In the genomic region with DNA sequence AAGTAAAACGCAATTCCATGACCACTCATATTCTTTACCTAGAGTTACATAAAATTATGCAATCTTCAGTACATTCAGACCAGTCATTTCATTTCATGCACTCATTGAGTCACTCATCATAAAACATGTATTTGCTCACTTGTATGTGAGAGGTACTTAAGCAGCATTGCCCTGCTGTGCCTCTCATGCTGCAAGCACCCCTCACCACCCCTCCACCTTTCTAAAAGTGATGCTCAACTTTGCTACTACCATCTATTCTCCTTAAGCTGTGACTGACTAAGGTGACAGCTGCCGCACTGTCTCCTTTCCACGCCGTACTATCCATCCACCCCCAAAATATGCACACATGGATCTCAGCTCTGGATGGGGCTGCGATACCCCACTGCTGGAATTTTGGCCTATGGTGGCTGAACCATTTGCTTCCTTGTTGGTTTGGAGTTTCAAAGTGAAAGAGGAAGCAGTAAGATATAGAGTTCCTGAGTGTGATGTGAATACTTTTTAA, we compare ENCODE assay signal across 11 cellular contexts. TPM values are rescaled to one million over a fixed set of nuclear protein-coding genes. Genes with fewer than 3 reads are reported as not detected.
DNase-seq lines count a peak whose midpoint lies in the region; ATAC-seq, FAIRE-seq and TF ChIP-seq lines count a peak whose summit lies in the region.
"Had no signal": no experiment of that assay in that cellular context is flagged by ENCODE, and none has a peak within 500 bp of the region (broad histone marks: within the 10 kb centered on the region; RNA-seq: fewer than 3 reads in every experiment).

No MANE protein-coding gene starts in this region.

- peak overlapping the region; percentile 84 for H3K9ac ChIP-seq in Loucy (ENCODE audit: low read depth, low read length, poor library complexity, severe bottlenecking)

- peak; percentile 36 for ATAC-seq in activated T-helper 17 cell treated with anti-CD3 and anti-CD28 coated beads, Interleukin-2, amount 50 U/mL, for 72 hours (replicated peaks)
- ATAC-seq in lower lobe of right lung (peak; percentile 62 to 83), GM21360 (IDR thresholded peaks at IDR 0.05; ENCODE audit: unreplicated experiment) (no peak)
- ATAC-seq: WTC11 had no signal

- peaks cover 12 to 61% (median 16%) of the 10 kb centered on the region in 3 donors for H3K36me3 Mint-ChIP-seq in CD8-positive, alpha-beta memory T cell
- peaks cover 89% of the 10 kb centered on the region for H3K36me3 Mint-ChIP-seq in activated T-helper 17 cell treated with anti-CD3 and anti-CD28 coated beads, Interleukin-2, amount 50 U/mL, for 72 hours (ENCODE audit: low read depth)
- H3K36me3 Mint-ChIP-seq: brain had no signal

- H3K4me2 ChIP-seq in Loucy (ENCODE audit: low read depth, low read length, poor library complexity, severe bottlenecking) = peak overlapping the region; percentile 92

- H3K4me1 ChIP-seq in CD8-positive, alpha-beta memory T cell (ENCODE audit: insufficient read depth, low read length) = peaks cover 95% of the 10 kb centered on the region
- H3K4me1 ChIP-seq in Loucy (ENCODE audit: insufficient read depth, low read length, poor library complexity, severe bottlenecking) (peaks cover 96% of the 10 kb centered on the region), lower lobe of right lung (peaks cover 74% of the 10 kb centered on the region), tibial nerve (peaks cover 0 to 17% (median 0%) of the 10 kb centered on the region in 4 donors)

- H4K20me1 ChIP-seq in Loucy (ENCODE audit: insufficient read depth, low read length, poor library complexity, severe bottlenecking) = no peaks in the 10 kb centered on the region

- H3K36me3 ChIP-seq in CD8-positive, alpha-beta memory T cell (ENCODE audit: insufficient read depth, low read length) = peaks cover 14% of the 10 kb centered on the region
- 0 out of 2 replicates have a peak, but pooled peaks cover 3% of the 10 kb centered on the region for H3K36me3 ChIP-seq in Loucy (ENCODE audit: insufficient read depth, low read length)
- H3K36me3 ChIP-seq in lower lobe of right lung = no peaks in the 10 kb centered on the region
- H3K36me3 ChIP-seq in tibial nerve = no peaks in the 10 kb centered on the region

- H3F3A ChIP-seq in Loucy (ENCODE audit: low read depth) = no peaks in the 10 kb centered on the region

- H3K9me2 ChIP-seq in Loucy (replicated peaks; ENCODE audit: low read depth, low read length) = no peaks in the 10 kb centered on the region

- H3K27ac Mint-ChIP-seq in CD8-positive, alpha-beta memory T cell = peak overlapping the region; percentile 36 to 93 (median 78)
- peak overlapping the region; percentile 56 for H3K27ac Mint-ChIP-seq in activated T-helper 17 cell treated with anti-CD3 and anti-CD28 coated beads, Interleukin-2, amount 50 U/mL, for 72 hours
- H3K27ac Mint-ChIP-seq: brain, WTC11 had no signal

- POLR2A ChIA-PET in CD8-positive, alpha-beta memory T cell (lab: Charles Lee) = interaction anchor here (0.9 to 2.6 kb wide), 6 partner anchors 8 to 66 kb away, joined by 3 to 14 read pairs (median 4); no protein-coding TSS in a partner anchor

- 85 to 88% methylated on average over 5 of the region's 5 CpGs for WGBS in tibial nerve, 2 donors

- TF ChIP-seq CTCF in Loucy (conservative IDR thresholded peaks at IDR 0.05; ENCODE audit: low read length) = no peak
- TF ChIP-seq CTCF in lower lobe of right lung (IDR thresholded peaks at IDR 0.05) = no peak
- TF ChIP-seq CTCF in tibial nerve (IDR thresholded peaks at IDR 0.05) = no peak

- TF ChIP-seq EP300 in tibial nerve (IDR thresholded peaks at IDR 0.05) = no peak

- intact Hi-C loops in lower lobe of right lung (cut with DNase I) = no loop called here

- peak overlapping the region; percentile 23 for H3K4me3 ChIP-seq in CD8-positive, alpha-beta memory T cell (ENCODE audit: low read length)
- H3K4me3 ChIP-seq in Loucy (ENCODE audit: low read length, poor library complexity, severe bottlenecking) (peak overlapping the region; percentile 76), lower lobe of right lung (peak overlapping the region; percentile 27), tibial nerve (no peak overlapping the region)

- no peak for TF ChIP-seq POLR2A in tibial nerve (IDR thresholded peaks at IDR 0.05)

- FAIRE-seq in GM19239 (lab: Jason Lieb, UNC) = no peak

- peaks cover 97% of the 10 kb centered on the region for H3K79me2 ChIP-seq in Loucy (ENCODE audit: insufficient read depth, low read length)

- CTCF ChIA-PET in CD8-positive, alpha-beta memory T cell (lab: Charles Lee) = interaction anchor here (1.0 to 8.8 kb wide), 15 partner anchors 8 to 1552 kb away, joined by 3 to 94 read pairs (median 6); a partner anchor contains a TSS

- peak overlapping the region; percentile 62 to 84 (median 80) for H3K4me3 Mint-ChIP-seq in CD8-positive, alpha-beta memory T cell
- H3K4me3 Mint-ChIP-seq in activated T-helper 17 cell treated with anti-CD3 and anti-CD28 coated beads, Interleukin-2, amount 50 U/mL, for 72 hours = no peak overlapping the region
- H3K4me3 Mint-ChIP-seq: brain, WTC11 had no signal

- no peak for DNase-seq in CD8-positive, alpha-beta memory T cell
- DNase-seq in lower lobe of right lung (no peak), tibial nerve (ENCODE audit: low spot score in 2 of 2) (no peak), hypothalamus (lab: John Stamatoyannopoulos, UW) (no peak), GM19239 (ENCODE audit: insufficient read length, low spot score) (no peak)
- DNase-seq: NK-92 treated with Interleukin-12 subunit alpha and Interleukin-12 subunit beta, amount 100 ng/mL, for 24 hours had no signal

- H3K4me1 Mint-ChIP-seq in CD8-positive, alpha-beta memory T cell = peaks cover 84 to 96% (median 94%) of the 10 kb centered on the region in 3 donors
- peaks cover 60% of the 10 kb centered on the region for H3K4me1 Mint-ChIP-seq in activated T-helper 17 cell treated with anti-CD3 and anti-CD28 coated beads, Interleukin-2, amount 50 U/mL, for 72 hours

- no peaks in the 10 kb centered on the region for H3K9me3 ChIP-seq in CD8-positive, alpha-beta memory T cell (ENCODE audit: low read length)
- H3K9me3 ChIP-seq in Loucy (ENCODE audit: insufficient read depth, low read depth, low read length) (no peaks in the 10 kb centered on the region), lower lobe of right lung (no peaks in the 10 kb centered on the region), tibial nerve (no peaks in the 10 kb centered on the region)

- no peaks in the 10 kb centered on the region for H3K9me3 Mint-ChIP-seq in CD8-positive, alpha-beta memory T cell
- no peaks in the 10 kb centered on the region for H3K9me3 Mint-ChIP-seq in activated T-helper 17 cell treated with anti-CD3 and anti-CD28 coated beads, Interleukin-2, amount 50 U/mL, for 72 hours

- H3K27me3 ChIP-seq in CD8-positive, alpha-beta memory T cell (ENCODE audit: insufficient read depth, low read length, poor library complexity, severe bottlenecking) = no peaks in the 10 kb centered on the region
- H3K27me3 ChIP-seq in Loucy (ENCODE audit: insufficient read depth, low read length, poor library complexity, severe bottlenecking) (no peaks in the 10 kb centered on the region), lower lobe of right lung (ENCODE audit: low read depth) (no peaks in the 10 kb centered on the region), tibial nerve (no peaks in the 10 kb centered on the region)

- H2AFZ ChIP-seq in Loucy (ENCODE audit: low read length) = no peak overlapping the region

- no peaks in the 10 kb centered on the region for H3K27me3 Mint-ChIP-seq in CD8-positive, alpha-beta memory T cell
- H3K27me3 Mint-ChIP-seq in activated T-helper 17 cell treated with anti-CD3 and anti-CD28 coated beads, Interleukin-2, amount 50 U/mL, for 72 hours = no peaks in the 10 kb centered on the region

- no peak overlapping the region for H3K27ac ChIP-seq in CD8-positive, alpha-beta memory T cell (ENCODE audit: low read depth, low read length)
- H3K27ac ChIP-seq in lower lobe of right lung = peak overlapping the region; percentile 76
- H3K27ac ChIP-seq in tibial nerve = no peak overlapping the region

RNA-seq across cellular contexts. Expression of a gene that starts 7.2 kb away (rescaled TPM):
- 10 to 100 TPM; 74.7 to 75.2 TPM for total RNA-seq in CD8-positive, alpha-beta memory T cell
- polyA plus RNA-seq in CD8-positive, alpha-beta memory T cell = 200 TPM
- total RNA-seq in activated T-helper 17 cell treated with anti-CD3 and anti-CD28 coated beads, Interleukin-2, amount 50 U/mL, for 72 hours = 10 to 100 TPM; 54.0 to 95.9 TPM
- 48.5 TPM for total RNA-seq in lower lobe of right lung
- 1 to 10 TPM; 4.3 to 9.6 (median 5.3) TPM for total RNA-seq in tibial nerve

Comparison
In these comparisons a context has a peak if more than half of its experiments do, and no peak if none do; other contexts are left out.
1. H3K4me3 ChIP-seq: peak in CD8-positive, alpha-beta memory T cell (single experiment), Loucy (single experiment) and lower lobe of right lung (single experiment); none in tibial nerve (0 of 4).